In genomic region chr5:141135030-141135717, GRCh38 we compare ENCODE assay signal across 9 cellular contexts. TPM values are rescaled to one million over a fixed set of nuclear protein-coding genes. Genes with fewer than 3 reads are reported as not detected.
DNase-seq lines count a peak whose midpoint lies in the region; ATAC-seq, FAIRE-seq and TF ChIP-seq lines count a peak whose summit lies in the region.
"Had no signal": no experiment of that assay in that cellular context is flagged by ENCODE, and none has a peak within 500 bp of the region (broad histone marks: within the 10 kb centered on the region; RNA-seq: fewer than 3 reads in every experiment).

Gene PCDHB5 (plus strand): TSS chr5:141135206. CDS start chr5:141135435, 229 bp downstream.

- H3K36me3 Mint-ChIP-seq in astrocyte (ENCODE audit: low read depth, unreplicated experiment): peaks cover 20% of the 10 kb centered on the region

- DNase-seq in COLO829 (ENCODE audit: low spot score): peak; percentile 28
- DNase-seq in MG63: no peak
- DNase-seq in astrocyte (ENCODE audit: low read depth): no peak
- no peak for DNase-seq in left lobe of liver (ENCODE audit: low spot score)
- no peak for DNase-seq in uterus
- DNase-seq in middle frontal gyrus (ENCODE audit: extremely low spot score, low spot score): no peak

- no peaks in the 10 kb centered on the region for H3K79me2 ChIP-seq in astrocyte (ENCODE audit: insufficient read depth, low read length)

- no peaks in the 10 kb centered on the region for H4K20me1 ChIP-seq in astrocyte (ENCODE audit: insufficient read depth, low read length)

- H3K27ac ChIP-seq in astrocyte (ENCODE audit: low read depth, low read length) (no peak within 1 kb of the TSS), uterus (no peak within 1 kb of the TSS)
- H3K27ac ChIP-seq: neutrophil had no signal

- peak within 1 kb of the TSS; percentile 70 for H3K27ac Mint-ChIP-seq in astrocyte (ENCODE audit: unreplicated experiment)

- no peaks in the 10 kb centered on the region; the same call in 1 of the 2 replicates for H3K27me3 ChIP-seq in MG63
- H3K27me3 ChIP-seq in astrocyte (ENCODE audit: insufficient read depth, low read length): no peaks in the 10 kb centered on the region
- H3K27me3 ChIP-seq in uterus: no peaks in the 10 kb centered on the region

- peak within 1 kb of the TSS; percentile 79 for H3K4me3 Mint-ChIP-seq in astrocyte (ENCODE audit: unreplicated experiment)

- no peaks in the 10 kb centered on the region for H3K4me1 ChIP-seq in astrocyte (ENCODE audit: insufficient read depth, low read length)
- no peaks in the 10 kb centered on the region for H3K4me1 ChIP-seq in uterus

- H3K4me1 Mint-ChIP-seq in astrocyte (ENCODE audit: low read depth, unreplicated experiment): no peaks in the 10 kb centered on the region

- H3K9ac ChIP-seq in astrocyte (ENCODE audit: low read length): peak within 1 kb of the TSS; percentile 53

- no peaks in the 10 kb centered on the region for H3K9me3 ChIP-seq in MG63
- H3K9me3 ChIP-seq in astrocyte (ENCODE audit: insufficient read depth, low read depth, low read length): peaks cover 3% of the 10 kb centered on the region
- H3K9me3 ChIP-seq in uterus: peaks cover 0 to 19% of the 10 kb centered on the region in 2 donors

- no peak for TF ChIP-seq POLR2A in uterus (IDR thresholded peaks at IDR 0.05)

- FAIRE-seq in astrocyte (lab: Jason Lieb, UNC): no peak

- peak within 1 kb of the TSS; percentile 34 for H3K4me3 ChIP-seq in MG63
- H3K4me3 ChIP-seq in astrocyte (ENCODE audit: insufficient read depth, low read depth, low read length): peak within 1 kb of the TSS; percentile 44
- peak within 1 kb of the TSS; percentile 10 to 26 for H3K4me3 ChIP-seq in uterus

- peak within 1 kb of the TSS; percentile 73 for H2AFZ ChIP-seq in astrocyte (ENCODE audit: low read depth, low read length)

- ATAC-seq in left lobe of liver (peak; percentile 78), GM18520 (IDR thresholded peaks at IDR 0.05; ENCODE audit: unreplicated experiment) (no peak), GM18907 (IDR thresholded peaks at IDR 0.05; ENCODE audit: unreplicated experiment) (no peak)

- TF ChIP-seq CTCF in astrocyte (IDR thresholded peaks at IDR 0.05; ENCODE audit: insufficient read depth, low read depth, low read length): peak; percentile 14
- peak in 3 of 4 experiments; percentile 16 to 31 (median 28) for TF ChIP-seq CTCF in uterus (IDR thresholded peaks at IDR 0.05)

- intact Hi-C loops in uterus (cut with DNase I; ENCODE audit: low total_unique reads): no loop called here

- H3K27me3 Mint-ChIP-seq in astrocyte (ENCODE audit: low read depth, unreplicated experiment): no peaks in the 10 kb centered on the region

- H3K9me3 Mint-ChIP-seq in astrocyte (ENCODE audit: unreplicated experiment): peaks cover 25% of the 10 kb centered on the region

- H3K36me3 ChIP-seq in MG63: no peaks in the 10 kb centered on the region
- H3K36me3 ChIP-seq in astrocyte (ENCODE audit: insufficient read depth, low read length): no peaks in the 10 kb centered on the region
- H3K36me3 ChIP-seq in uterus: no peaks in the 10 kb centered on the region
- H3K36me3 ChIP-seq: neutrophil had no signal

- H3K4me2 ChIP-seq in astrocyte (ENCODE audit: low read length): peak within 1 kb of the TSS; percentile 62

RNA-seq across cellular contexts. Expression of gene PCDHB5, which starts in this region (rescaled TPM):
- total RNA-seq in MG63 (2014; rRNA removed; shearing (Covaris generic); ENCODE audit: low replicate concordance): 2.3 TPM in 1 of 2 replicates, not detected in the other
- 8.7 and 9.7 TPM in 2 replicates for total RNA-seq in astrocyte
- total RNA-seq in left lobe of liver: 0.33 TPM
- 10 to 100 TPM in 3 of 4 donors, 1 to 10 TPM in 1; 1.2 to 16.4 (median 12.6) TPM for total RNA-seq in uterus

Comparison
In these comparisons a context has a peak if more than half of its experiments do, and no peak if none do; other contexts are left out.
1. Peak in ATAC-seq in left lobe of liver; RNA of the gene not detected or under 1 TPM.